ENCODE assay signal across 24 cellular contexts in genomic region chr22:24498826-24499225, GRCh38. TPM values are rescaled to one million over a fixed set of nuclear protein-coding genes. Genes with fewer than 3 reads are reported as not detected.
"Had no signal": no experiment of that assay in that cellular context is flagged by ENCODE, and none has a peak within 500 bp of the region (broad histone marks: within the 10 kb centered on the region; RNA-seq: fewer than 3 reads in every experiment).

No MANE protein-coding gene starts in this region.

- H3K36me3 ChIP-seq: left ventricle myocardium inferior, spleen, thyroid gland had no signal

- H3K4me3 Mint-ChIP-seq: activated CD4-positive, alpha-beta memory T cell treated with anti-CD3 and anti-CD28 coated beads for 36 hours; activated naive CD4-positive, alpha-beta T cell treated with anti-CD3 and anti-CD28 coated beads for 36 hours; activated naive CD8-positive, alpha-beta T cell treated with anti-CD3 and anti-CD28 coated beads, Interleukin-2, amount 10 ng/mL, durations not matched to agents 7 days and 5 days; dendritic cell treated with granulocyte-macrophage colony-stimulating factor and Interleukin-4, amounts not matched to agents 40 ng/mL and 50 ng/mL, for 4 days; immature natural killer cell; natural killer cell treated with Interleukin-12 subunit alpha and Interleukin-12 subunit beta and Interleukin-15 and Interleukin-18, amount 100 ng/mL, for 72 hours; stimulated activated naive CD8-positive, alpha-beta T cell treated with anti-CD3 and anti-CD28 coated beads, Interleukin-15, Interleukin-2, amounts not matched to agents 100 ng/mL and 50 ng/mL, for 24 hours; T-helper 17 cell had no signal

- H3K27ac Mint-ChIP-seq: activated CD4-positive, alpha-beta memory T cell treated with anti-CD3 and anti-CD28 coated beads for 36 hours; activated naive CD4-positive, alpha-beta T cell treated with anti-CD3 and anti-CD28 coated beads for 36 hours; activated naive CD8-positive, alpha-beta T cell treated with anti-CD3 and anti-CD28 coated beads, Interleukin-2, amount 10 ng/mL, durations not matched to agents 7 days and 5 days; dendritic cell treated with granulocyte-macrophage colony-stimulating factor and Interleukin-4, amounts not matched to agents 40 ng/mL and 50 ng/mL, for 4 days; immature natural killer cell; stimulated activated naive CD8-positive, alpha-beta T cell treated with anti-CD3 and anti-CD28 coated beads, Interleukin-15, Interleukin-2, amounts not matched to agents 100 ng/mL and 50 ng/mL, for 24 hours; T-helper 17 cell had no signal

- H3K4me2 ChIP-seq: hepatocyte had no signal

- H3K4me3 ChIP-seq: hepatocyte, left ventricle myocardium inferior, spleen, thyroid gland had no signal

- H3K9me3 Mint-ChIP-seq: activated CD4-positive, alpha-beta memory T cell treated with anti-CD3 and anti-CD28 coated beads for 36 hours; activated naive CD4-positive, alpha-beta T cell treated with anti-CD3 and anti-CD28 coated beads for 36 hours; activated naive CD8-positive, alpha-beta T cell treated with anti-CD3 and anti-CD28 coated beads, Interleukin-2, amount 10 ng/mL, durations not matched to agents 7 days and 5 days; dendritic cell treated with granulocyte-macrophage colony-stimulating factor and Interleukin-4, amounts not matched to agents 40 ng/mL and 50 ng/mL, for 4 days; immature natural killer cell; natural killer cell treated with Interleukin-12 subunit alpha and Interleukin-12 subunit beta and Interleukin-15 and Interleukin-18, amount 100 ng/mL, for 72 hours; stimulated activated naive CD8-positive, alpha-beta T cell treated with anti-CD3 and anti-CD28 coated beads, Interleukin-15, Interleukin-2, amounts not matched to agents 100 ng/mL and 50 ng/mL, for 24 hours had no signal

- H3K79me2 ChIP-seq: hepatocyte had no signal

- H3K27ac ChIP-seq: hepatocyte, left ventricle myocardium inferior, thyroid gland had no signal

- DNase-seq: activated CD4-positive, alpha-beta memory T cell treated with anti-CD3 and anti-CD28 coated beads for 36 hours; activated CD4-positive, alpha-beta T cell treated with anti-CD3 and anti-CD28 coated beads for 4 hours; activated CD4-positive, CD25-positive, alpha-beta regulatory T cell; activated effector memory CD4-positive, alpha-beta T cell treated with Interleukin-2 at 50 U/mL for 16 hours; activated naive CD4-positive, alpha-beta T cell treated with anti-CD3 and anti-CD28 coated beads for 36 hours; activated naive CD8-positive, alpha-beta T cell treated with anti-CD3 and anti-CD28 coated beads, Interleukin-2, amount 10 ng/mL, durations not matched to agents 7 days and 5 days; activated T-cell treated with anti-CD3 and anti-CD28 coated beads, Interleukin-2, amount 50 U/mL, for 48 hours; amygdala; effector CD8-positive, alpha-beta T cell; foreskin melanocyte; immature natural killer cell; kidney glomerular epithelial cell; left ventricle myocardium inferior; mammary epithelial cell; midbrain; spleen; stimulated activated CD4-positive, alpha-beta T cell treated with anti-CD3 and anti-CD28 coated beads, Interleukin-4, amount 100 ng/mL, for 1 hour; substantia nigra; T-helper 17 cell; thyroid gland had no signal

- H3K9me3 ChIP-seq: left ventricle myocardium inferior, spleen, thyroid gland had no signal

- H2AFZ ChIP-seq: hepatocyte had no signal

- H3K36me3 Mint-ChIP-seq: activated CD4-positive, alpha-beta memory T cell treated with anti-CD3 and anti-CD28 coated beads for 36 hours; activated naive CD8-positive, alpha-beta T cell treated with anti-CD3 and anti-CD28 coated beads, Interleukin-2, amount 10 ng/mL, durations not matched to agents 7 days and 5 days; immature natural killer cell; natural killer cell treated with Interleukin-12 subunit alpha and Interleukin-12 subunit beta and Interleukin-15 and Interleukin-18, amount 100 ng/mL, for 72 hours had no signal

- H3K27me3 ChIP-seq: thyroid gland had no signal

RNA-seq across cellular contexts. Expression of gene UPB1, which starts 3.7 kb away (rescaled TPM):
- total RNA-seq: mammary epithelial cell, thyroid gland had no signal
